8 cellular contexts compared by ENCODE assay signal in genomic region chr6:154675602-154676088, GRCh38. TPM values are rescaled to one million over a fixed set of nuclear protein-coding genes. Genes with fewer than 3 reads are reported as not detected.
DNase-seq lines count a peak whose midpoint lies in the region; ATAC-seq, FAIRE-seq and TF ChIP-seq lines count a peak whose summit lies in the region.

No MANE protein-coding gene starts in this region.

- no peaks in the 10 kb centered on the region for H3K4me1 ChIP-seq in kidney (ENCODE audit: control insufficient read depth in 1 of 2, insufficient read depth in 1 of 2, low read depth in 1 of 2, low read length in 2 of 2)

- H3K9me3 Mint-ChIP-seq in activated B cell treated with CpG ODN at 0.5 μM for 24 hours: no peaks in the 10 kb centered on the region

- H3K9me3 ChIP-seq in kidney (ENCODE audit: control insufficient read depth in 1 of 2, low read length in 2 of 2): no peaks in the 10 kb centered on the region

- H3K4me3 ChIP-seq in kidney (ENCODE audit: low read length in 2 of 2): no peak overlapping the region

- ATAC-seq in GM19351 (IDR thresholded peaks at IDR 0.05; ENCODE audit: unreplicated experiment) (peak; percentile 100), HG03432 (IDR thresholded peaks at IDR 0.05; ENCODE audit: unreplicated experiment) (peak; percentile 99), activated B cell treated with CpG ODN at 0.5 μM for 24 hours (ENCODE audit: low read depth) (peak; percentile 100)

- H3K27me3 Mint-ChIP-seq in activated B cell treated with CpG ODN at 0.5 μM for 24 hours: no peaks in the 10 kb centered on the region

- POLR2A ChIA-PET in activated B cell treated with CpG ODN at 0.5 μM for 24 hours (lab: Charles Lee): interaction anchor here (0.8 to 1.6 kb wide), 4 partner anchors 14 to 140 kb away, joined by 3 to 11 read pairs (median 4); no protein-coding TSS in a partner anchor

- H3K9ac ChIP-seq in kidney (ENCODE audit: low read length in 2 of 2): no peak overlapping the region

- CTCF ChIA-PET in activated B cell treated with CpG ODN at 0.5 μM for 24 hours (lab: Charles Lee): interaction anchor here (0.6 to 5.7 kb wide), 40 partner anchors 8 to 606 kb away, joined by 3 to 222 read pairs (median 5); no protein-coding TSS in a partner anchor

- H3K27ac ChIP-seq in caudate nucleus (ENCODE audit: low read depth, low read length) (no peak overlapping the region), kidney (ENCODE audit: low read depth in 2 of 2, low read length in 2 of 2) (no peak overlapping the region)

- H3K4me1 Mint-ChIP-seq in activated B cell treated with CpG ODN at 0.5 μM for 24 hours: no peaks in the 10 kb centered on the region

- intact Hi-C loops in activated B cell treated with CpG ODN at 0.5 μM for 24 hours (cut with micrococcal nuclease): loop anchor here (1.0 to 10.0 kb wide), 8 partner anchors 58 to 859 kb away; partner anchors contain the start of genes SCAF8 and TFB1M
- intact Hi-C loops in kidney (cut with DNase I): loop anchor here (10.0 kb wide), 2 partner anchors 129 to 499 kb away; no protein-coding TSS in a partner anchor

- H3K4me3 Mint-ChIP-seq in activated B cell treated with CpG ODN at 0.5 μM for 24 hours: no peak overlapping the region

- no peaks in the 10 kb centered on the region for H3K36me3 Mint-ChIP-seq in activated B cell treated with CpG ODN at 0.5 μM for 24 hours (ENCODE audit: low read depth)

- H3K27ac Mint-ChIP-seq in activated B cell treated with CpG ODN at 0.5 μM for 24 hours: no peak overlapping the region

- no peaks in the 10 kb centered on the region for H3K36me3 ChIP-seq in kidney (ENCODE audit: control insufficient read depth in 1 of 2, insufficient read depth in 2 of 2, low read length in 2 of 2)

- peak; percentile 98 for FAIRE-seq in kidney (lab: Jason Lieb, UNC)

- TF ChIP-seq CTCF in activated B cell treated with CpG ODN at 0.5 μM for 24 hours (IDR thresholded peaks at IDR 0.05): peak; percentile 91
- peak; percentile 99 for TF ChIP-seq CTCF in kidney (IDR thresholded peaks at IDR 0.05; ENCODE audit: borderline replicate concordance, extremely low read depth, insufficient read depth)

- DNase-seq in CD1c-positive myeloid dendritic cell (ENCODE audit: extremely low spot score) (peak; percentile 96), NCI-H446 (lab: John Stamatoyannopoulos, UW) (peak; percentile 86 to 89), activated B cell treated with CpG ODN at 0.5 μM for 24 hours (peak; percentile 63), caudate nucleus (lab: John Stamatoyannopoulos, UW) (peak in 60 of 61 donors; percentile 12 to 97 (median 78)), kidney (peak; percentile 86)
- peak; percentile 86 to 91 for DNase-seq in stimulated activated CD4-positive, alpha-beta T cell treated with anti-CD3 and anti-CD28 coated beads, Interleukin-2, amount 100 ng/mL, for 24 hours

RNA-seq across cellular contexts. Expression of gene SCAF8, which starts 57.6 kb away (rescaled TPM):
- total RNA-seq in activated B cell treated with CpG ODN at 0.5 μM for 24 hours (56.8 and 65.2 TPM in 2 replicates), kidney (52.2 TPM)
- 8.3 TPM for polyA plus RNA-seq in kidney (ENCODE audit: insufficient read depth, low read depth, low replicate concordance)
